In the genomic region with DNA sequence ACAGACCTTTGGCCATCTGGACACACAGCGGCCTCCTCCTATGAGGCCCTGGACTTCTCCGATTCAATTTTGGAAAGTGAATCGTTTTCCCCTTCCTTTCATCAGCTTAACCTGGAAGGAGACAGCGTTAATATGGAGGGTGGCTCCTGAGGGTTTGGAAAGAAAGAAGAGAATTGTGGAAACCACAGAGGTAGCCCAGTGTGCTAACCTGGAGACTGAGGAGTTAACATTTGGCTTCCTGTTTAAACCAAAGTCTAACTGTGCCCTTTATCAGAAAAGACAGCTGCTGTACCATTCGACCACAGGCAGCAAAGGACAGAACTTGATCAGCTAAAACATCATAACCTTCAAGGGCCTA, we compare ENCODE assay signal across 1 cellular context.
TF ChIP-seq lines count a peak whose summit lies in the region.

No MANE protein-coding gene starts in this region.

TF ChIP-seq in K562, 482 proteins besides CTCF, POLR2A, EP300 and RAD21 (continued from another document):
- TF ChIP-seq CHD7 (IDR thresholded peaks at IDR 0.05; ENCODE audit: low read depth, low read length) (no peak), GATAD2A (IDR thresholded peaks at IDR 0.05) (no peak), RBM25 (IDR thresholded peaks at IDR 0.05; ENCODE audit: low read depth, low read length, severe bottlenecking) (no peak), PRDM10 (IDR thresholded peaks at IDR 0.05; ENCODE audit: partially characterized antibody) (no peak), TSC22D4 (tag; IDR thresholded peaks at IDR 0.05) (no peak), WHSC1 (IDR thresholded peaks at IDR 0.05; ENCODE audit: low read length) (no peak), SMAD4 (CRISPR knock-in tag; conservative IDR thresholded peaks at IDR 0.05) (no peak), MTA1 (IDR thresholded peaks at IDR 0.05; ENCODE audit: borderline replicate concordance) (no peak), STAT5A (IDR thresholded peaks at IDR 0.05; ENCODE audit: borderline replicate concordance, low read length) (peak; percentile 40; the same call in 1 of the 2 replicates), NFIX (CRISPR knock-in tag; IDR thresholded peaks at IDR 0.05; ENCODE audit: low read depth) (no peak)
- TF ChIP-seq, protein P1, sequence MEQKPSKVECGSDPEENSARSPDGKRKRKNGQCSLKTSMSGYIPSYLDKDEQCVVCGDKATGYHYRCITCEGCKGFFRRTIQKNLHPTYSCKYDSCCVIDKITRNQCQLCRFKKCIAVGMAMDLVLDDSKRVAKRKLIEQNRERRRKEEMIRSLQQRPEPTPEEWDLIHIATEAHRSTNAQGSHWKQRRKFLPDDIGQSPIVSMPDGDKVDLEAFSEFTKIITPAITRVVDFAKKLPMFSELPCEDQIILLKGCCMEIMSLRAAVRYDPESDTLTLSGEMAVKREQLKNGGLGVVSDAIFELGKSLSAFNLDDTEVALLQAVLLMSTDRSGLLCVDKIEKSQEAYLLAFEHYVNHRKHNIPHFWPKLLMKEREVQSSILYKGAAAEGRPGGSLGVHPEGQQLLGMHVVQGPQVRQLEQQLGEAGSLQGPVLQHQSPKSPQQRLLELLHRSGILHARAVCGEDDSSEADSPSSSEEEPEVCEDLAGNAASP (IDR thresholded peaks at IDR 0.05) = no peak
